In the genomic region with DNA sequence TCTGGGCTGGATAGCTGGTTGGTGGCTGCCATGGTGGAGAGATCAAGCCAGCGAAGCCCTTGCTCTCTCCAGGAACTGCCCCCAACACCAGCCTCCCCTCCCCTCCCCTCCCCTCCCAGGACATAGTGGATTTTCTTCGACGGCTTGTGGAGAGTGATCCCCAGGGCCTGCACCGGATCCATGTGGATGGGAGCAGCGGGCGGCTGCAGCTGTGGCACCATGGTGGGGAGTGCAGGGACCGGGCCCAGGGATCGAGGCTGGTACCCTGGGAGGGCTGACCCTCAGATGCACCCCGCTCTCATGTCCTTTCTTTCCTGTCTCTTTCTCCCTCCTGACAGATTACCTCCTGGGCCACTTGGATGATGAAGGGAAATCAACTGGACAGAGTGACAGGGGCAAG, we compare ENCODE assay signal across 37 cellular contexts. TPM values are rescaled to one million over a fixed set of nuclear protein-coding genes. Genes with fewer than 3 reads are reported as not detected.
"Had no signal": no experiment of that assay in that cellular context is flagged by ENCODE, and none has a peak within 500 bp of the region (broad histone marks: within the 10 kb centered on the region; RNA-seq: fewer than 3 reads in every experiment).

No MANE protein-coding gene starts in this region.

- H3K27me3 ChIP-seq: ascending aorta, Peyer's patch, SJSA1 had no signal

- ATAC-seq: activated CD8-positive, alpha-beta T cell treated with anti-CD3 and anti-CD28 coated beads for 36 hours; activated T-cell treated with anti-CD3 and anti-CD28 coated beads, Interleukin-2, amount 50 U/mL, for 72 hours; activated T-helper 17 cell treated with anti-CD3 and anti-CD28 coated beads, Interleukin-2, amount 50 U/mL, for 72 hours; PC-3; T-cell had no signal

- H3K27ac Mint-ChIP-seq: activated CD4-positive, alpha-beta T cell treated with anti-CD3 and anti-CD28 coated beads, Interleukin-2, amount 10 ng/mL, durations not matched to agents 24 days and 14 days; activated CD8-positive, alpha-beta T cell treated with anti-CD3 and anti-CD28 coated beads for 36 hours; activated naive CD8-positive, alpha-beta T cell treated with anti-CD3 and anti-CD28 coated beads, Interleukin-2, amount 10 ng/mL, durations not matched to agents 7 days and 5 days; activated T-cell treated with anti-CD3 and anti-CD28 coated beads, Interleukin-2, amount 50 U/mL, for 72 hours; activated T-helper 17 cell treated with anti-CD3 and anti-CD28 coated beads, Interleukin-2, amount 50 U/mL, for 72 hours; T-cell had no signal

- DNase-seq: activated CD4-positive, alpha-beta T cell treated with anti-CD3 and anti-CD28 coated beads for 1 hour; activated CD4-positive, alpha-beta T cell treated with anti-CD3 and anti-CD28 coated beads, Interleukin-2, amount 10 ng/mL, durations not matched to agents 24 days and 14 days; activated CD4-positive, alpha-beta T cell treated with anti-CD3 and anti-CD28 coated beads, Interleukin-2, amount 50 U/mL, for 4 hours; activated CD4-positive, CD25-positive, alpha-beta regulatory T cell; activated CD8-positive, alpha-beta T cell treated with anti-CD3 and anti-CD28 coated beads for 36 hours; activated effector memory CD4-positive, alpha-beta T cell treated with anti-CD3 and anti-CD28 coated beads, Interleukin-2, amount 50 U/mL, for 16 hours; activated naive CD4-positive, alpha-beta T cell; activated naive CD4-positive, alpha-beta T cell treated with anti-CD3 and anti-CD28 coated beads, Interleukin-2, amount 50 U/mL, for 16 hours; activated naive CD8-positive, alpha-beta T cell treated with anti-CD3 and anti-CD28 coated beads, Interleukin-2, amount 10 ng/mL, durations not matched to agents 7 days and 5 days; activated T-cell treated with anti-CD3 and anti-CD28 coated beads, Interleukin-2, amount 50 U/mL, for 1 hour; activated T-cell treated with anti-CD3 and anti-CD28 coated beads, Interleukin-2, amount 50 U/mL, for 72 hours; amygdala; NCI-H1092 treated with DMSO at 0.1 percent for 48 hours; NCI-H1417; NCI-H146; NCI-H187; NCI-H2029 treated with DMSO at 0.1 percent for 48 hours; NCI-H2107; NCI-H2171; NCI-H510A; NCI-H526; NCI-H748 treated with DMSO at 0.1 percent for 48 hours; NK-92 treated with Interleukin-12 subunit alpha and Interleukin-12 subunit beta, amount 100 ng/mL, for 24 hours; PC-3; Peyer's patch; RPMI8226; SHP77 treated with DMSO at 0.1 percent for 48 hours; SK-N-SH; T-cell; T-helper 2 cell; T-helper 9 cell had no signal

- H3K27me3 Mint-ChIP-seq: activated CD4-positive, alpha-beta T cell treated with anti-CD3 and anti-CD28 coated beads, Interleukin-2, amount 10 ng/mL, durations not matched to agents 24 days and 14 days; activated CD8-positive, alpha-beta T cell treated with anti-CD3 and anti-CD28 coated beads for 36 hours; activated naive CD8-positive, alpha-beta T cell treated with anti-CD3 and anti-CD28 coated beads, Interleukin-2, amount 10 ng/mL, durations not matched to agents 7 days and 5 days; activated T-helper 17 cell treated with anti-CD3 and anti-CD28 coated beads, Interleukin-2, amount 50 U/mL, for 72 hours; T-cell had no signal

- H3K4me1 Mint-ChIP-seq: activated T-helper 17 cell treated with anti-CD3 and anti-CD28 coated beads, Interleukin-2, amount 50 U/mL, for 72 hours had no signal

- H3K4me3 Mint-ChIP-seq: activated CD4-positive, alpha-beta T cell treated with anti-CD3 and anti-CD28 coated beads, Interleukin-2, amount 10 ng/mL, durations not matched to agents 24 days and 14 days; activated CD8-positive, alpha-beta T cell treated with anti-CD3 and anti-CD28 coated beads for 36 hours; activated naive CD8-positive, alpha-beta T cell treated with anti-CD3 and anti-CD28 coated beads, Interleukin-2, amount 10 ng/mL, durations not matched to agents 7 days and 5 days; activated T-cell treated with anti-CD3 and anti-CD28 coated beads, Interleukin-2, amount 50 U/mL, for 72 hours; activated T-helper 17 cell treated with anti-CD3 and anti-CD28 coated beads, Interleukin-2, amount 50 U/mL, for 72 hours; T-cell had no signal

- H3K4me1 ChIP-seq: ascending aorta, SJSA1 had no signal

- H3K4me3 ChIP-seq: ascending aorta, cardiac muscle cell, K562, Peyer's patch, SJSA1 had no signal

- H3K27ac ChIP-seq: ascending aorta, cardiac muscle cell, SJSA1, VCaP had no signal

- H3K9me3 Mint-ChIP-seq: activated CD4-positive, alpha-beta T cell treated with anti-CD3 and anti-CD28 coated beads, Interleukin-2, amount 10 ng/mL, durations not matched to agents 24 days and 14 days; activated CD8-positive, alpha-beta T cell treated with anti-CD3 and anti-CD28 coated beads for 36 hours; activated naive CD8-positive, alpha-beta T cell treated with anti-CD3 and anti-CD28 coated beads, Interleukin-2, amount 10 ng/mL, durations not matched to agents 7 days and 5 days; activated T-cell treated with anti-CD3 and anti-CD28 coated beads, Interleukin-2, amount 50 U/mL, for 72 hours; activated T-helper 17 cell treated with anti-CD3 and anti-CD28 coated beads, Interleukin-2, amount 50 U/mL, for 72 hours; T-cell had no signal

- H3K9me3 ChIP-seq: ascending aorta, Peyer's patch, SJSA1, SK-N-SH had no signal

RNA-seq across cellular contexts. Expression of a gene that starts 9.5 kb away (rescaled TPM):
- total RNA-seq: PC-3 had no signal

RNA-seq across cellular contexts. Expression of a gene that starts 17.6 kb away (rescaled TPM):
- total RNA-seq: ascending aorta had no signal
